Comparison of ENCODE assay signal across 13 cellular contexts in genomic region chr3:113405180-113405579, GRCh38. TPM values are rescaled to one million over a fixed set of nuclear protein-coding genes. Genes with fewer than 3 reads are reported as not detected.
DNase-seq lines count a peak whose midpoint lies in the region; ATAC-seq and TF ChIP-seq lines count a peak whose summit lies in the region.
"Had no signal": no experiment of that assay in that cellular context is flagged by ENCODE, and none has a peak within 500 bp of the region (broad histone marks: within the 10 kb centered on the region; RNA-seq: fewer than 3 reads in every experiment).

No MANE protein-coding gene starts in this region.

- H2AFZ ChIP-seq in HCT116 (ENCODE audit: low read depth, low read length, poor library complexity, severe bottlenecking) (no peak overlapping the region), fibroblast of lung (ENCODE audit: low read length) (no peak overlapping the region), smooth muscle cell (ENCODE audit: low read depth) (no peak overlapping the region)

- in situ Hi-C loops in SK-MEL-5 (cut with HindIII; ENCODE audit: low pct_unique_long_range_greater_than_20kb, low sequenced_read_pairs) = no loop called here

- TF ChIP-seq CTCF in HCT116 (IDR thresholded peaks at IDR 0.05 in 2 of 3, conservative IDR thresholded peaks at IDR 0.05 in 1 of 3; ENCODE audit: borderline replicate concordance in 1 of 3, insufficient read depth in 1 of 3, low read depth in 2 of 3, low read length in 2 of 3) (no peak), fibroblast of lung (conservative IDR thresholded peaks at IDR 0.05 in 1 of 2, IDR thresholded peaks at IDR 0.05 in 1 of 2; ENCODE audit: low read depth in 1 of 2, low read length in 2 of 2) (no peak), smooth muscle cell (IDR thresholded peaks at IDR 0.05; ENCODE audit: borderline replicate concordance, insufficient read depth, poor library complexity, severe bottlenecking) (no peak)

- H3K79me2 ChIP-seq in HCT116 (ENCODE audit: insufficient read depth, low read length) (no peaks in the 10 kb centered on the region), fibroblast of lung (ENCODE audit: control insufficient read depth, insufficient read depth, low read length) (no peaks in the 10 kb centered on the region), smooth muscle cell (ENCODE audit: low read depth) (no peaks in the 10 kb centered on the region)

- no peak for TF ChIP-seq RAD21 in HCT116 (IDR thresholded peaks at IDR 0.05; ENCODE audit: low read depth)

- DNase-seq in HCT116 (ENCODE audit: low read depth, low spot score) = no peak
- DNase-seq in SK-MEL-5 (ENCODE audit: low read depth, low spot score) = peak; percentile 22
- DNase-seq in fibroblast of lung (ENCODE audit: low read depth in 2 of 2) = peak; percentile 10 to 67
- DNase-seq in smooth muscle cell (lab: John Stamatoyannopoulos, UW; ENCODE audit: unreplicated experiment) = no peak
- DNase-seq in activated CD4-positive, alpha-beta T cell treated with anti-CD3 and anti-CD28 coated beads, Interleukin-2, amount 50 U/mL, for 48 hours = no peak
- DNase-seq: left colon, NCI-H1105 treated with DMSO at 0.1 percent for 48 hours, tibial artery, WERI-Rb-1 had no signal

- no peaks in the 10 kb centered on the region for H4K20me1 ChIP-seq in HCT116 (ENCODE audit: insufficient read depth)
- no peaks in the 10 kb centered on the region for H4K20me1 ChIP-seq in fibroblast of lung (ENCODE audit: control insufficient read depth, extremely low read depth, insufficient read depth, low read length)
- no peaks in the 10 kb centered on the region for H4K20me1 ChIP-seq in smooth muscle cell (ENCODE audit: low read depth)

- CTCF ChIA-PET in HCT116 (lab: Charles Lee) = no interaction called here

- H3K9me2 ChIP-seq in HCT116 (ENCODE audit: insufficient read depth) = no peaks in the 10 kb centered on the region

- RAD21 ChIA-PET in HCT116 (lab: Charles Lee; ENCODE audit: low non-redundant PET in 1 of 2, low total read pairs in 2 of 2, uncharacterized antibody in 2 of 2, unreplicated experiment in 2 of 2) = no interaction called here

- H3K4me1 ChIP-seq in HCT116 (ENCODE audit: control insufficient read depth in 1 of 2, insufficient read depth in 2 of 2, low read length in 2 of 2) = no peaks in the 10 kb centered on the region
- H3K4me1 ChIP-seq in fibroblast of lung (ENCODE audit: control insufficient read depth, extremely low read depth, insufficient read depth, low read length) = no peaks in the 10 kb centered on the region
- H3K4me1 ChIP-seq in smooth muscle cell (ENCODE audit: low read depth) = no peaks in the 10 kb centered on the region

- no peaks in the 10 kb centered on the region for H3K27me3 ChIP-seq in HCT116 (ENCODE audit: insufficient read depth, low read length)
- no peaks in the 10 kb centered on the region for H3K27me3 ChIP-seq in fibroblast of lung (ENCODE audit: control insufficient read depth, insufficient read depth, low read length)
- H3K27me3 ChIP-seq in smooth muscle cell (ENCODE audit: low read depth) = no peaks in the 10 kb centered on the region
- H3K27me3 ChIP-seq: tibial artery had no signal

- H3K9me3 ChIP-seq in HCT116 (ENCODE audit: control insufficient read depth in 1 of 2, insufficient read depth in 1 of 2, low read depth in 1 of 2, low read length in 2 of 2) (no peaks in the 10 kb centered on the region), fibroblast of lung (ENCODE audit: control insufficient read depth, insufficient read depth, low read depth, low read length) (no peaks in the 10 kb centered on the region), smooth muscle cell (replicated peaks; ENCODE audit: low read depth) (no peaks in the 10 kb centered on the region)
- H3K9me3 ChIP-seq: tibial artery had no signal

- H3K4me2 ChIP-seq in HCT116 (ENCODE audit: low read length) = no peak overlapping the region
- H3K4me2 ChIP-seq in fibroblast of lung (ENCODE audit: extremely low read depth, insufficient read depth, low read length) = no peak overlapping the region
- peak overlapping the region; percentile 12 for H3K4me2 ChIP-seq in smooth muscle cell

- H3K27ac ChIP-seq in HCT116 (ENCODE audit: low read depth, low read length) = no peak overlapping the region
- H3K27ac ChIP-seq in fibroblast of lung (ENCODE audit: insufficient read depth, low read length) = no peak overlapping the region
- peak overlapping the region; percentile 47 for H3K27ac ChIP-seq in smooth muscle cell (ENCODE audit: low read depth)
- H3K27ac ChIP-seq: coronary artery, tibial artery, WERI-Rb-1 had no signal

- H3K4me3 ChIP-seq in HCT116 (replicated peaks in 1 of 2; ENCODE audit: low read depth in 1 of 2, low read length in 2 of 2) = no peak overlapping the region
- no peak overlapping the region for H3K4me3 ChIP-seq in fibroblast of lung (replicated peaks in 1 of 4; ENCODE audit: control extremely low read depth in 1 of 4, insufficient read depth in 1 of 4, low read depth in 3 of 4, low read length in 4 of 4)
- no peak overlapping the region for H3K4me3 ChIP-seq in smooth muscle cell
- H3K4me3 ChIP-seq: coronary artery, tibial artery had no signal

- H3F3A ChIP-seq in smooth muscle cell (ENCODE audit: low read depth) = no peaks in the 10 kb centered on the region

- H3K36me3 ChIP-seq in HCT116 (ENCODE audit: control insufficient read depth in 1 of 2, insufficient read depth in 2 of 2, low read length in 2 of 2) (0 out of 4 replicates have a peak, but pooled peaks cover 0 to 4% of the 10 kb centered on the region in 2 experiments), fibroblast of lung (ENCODE audit: control insufficient read depth, insufficient read depth, low read length) (no peaks in the 10 kb centered on the region), smooth muscle cell (ENCODE audit: low read depth) (peaks cover 9% of the 10 kb centered on the region)
- H3K36me3 ChIP-seq: WERI-Rb-1 had no signal

- no TSS peak for BruUV-seq in HCT116 (replicated peaks; lab: Mats Ljungman, UMichigan)

- intact Hi-C loops in HCT116 (cut with micrococcal nuclease) = no loop called here

- no peak for TF ChIP-seq POLR2A in HCT116 (IDR thresholded peaks at IDR 0.05; ENCODE audit: borderline replicate concordance, extremely low read depth, insufficient read depth, insufficient read length)

- POLR2A ChIA-PET in HCT116 (lab: Charles Lee) = no interaction called here

- WGBS in smooth muscle cell (ENCODE audit: low lambda C conversion rate) = 7% methylated on average over 1 of the region's 1 CpG

- ATAC-seq in HCT116 = no peak
- ATAC-seq in GM21360 (IDR thresholded peaks at IDR 0.05; ENCODE audit: unreplicated experiment) = no peak
- no peak for ATAC-seq in HG03432 (IDR thresholded peaks at IDR 0.05; ENCODE audit: unreplicated experiment)
- ATAC-seq in HG03571 (IDR thresholded peaks at IDR 0.05; ENCODE audit: unreplicated experiment) = no peak
- ATAC-seq: left colon had no signal

- no peak overlapping the region for H3K9ac ChIP-seq in HCT116 (ENCODE audit: low read length)
- H3K9ac ChIP-seq in fibroblast of lung (ENCODE audit: insufficient read depth, low read length) = no peak overlapping the region
- H3K9ac ChIP-seq in smooth muscle cell (ENCODE audit: low read depth) = no peak overlapping the region

TF ChIP-seq in HCT116, 20 proteins besides CTCF, POLR2A, EP300 and RAD21:
- TF ChIP-seq TCF7L2 (IDR thresholded peaks at IDR 0.05; ENCODE audit: borderline replicate concordance, extremely low read depth, insufficient read depth, insufficient read length) = peak; percentile 13
- TF ChIP-seq CBX3 (IDR thresholded peaks at IDR 0.05; ENCODE audit: low read depth) = no peak
- TF ChIP-seq ZNF274 (IDR thresholded peaks at IDR 0.05; ENCODE audit: low read depth, low read length) = no peak

RNA-seq across cellular contexts. Expression of gene CFAP44, which starts 36.1 kb away (rescaled TPM):
- total RNA-seq in HCT116 (2021; ENCODE audit: unreplicated experiment) (5.4 TPM), fibroblast of lung (1.3 and 1.5 TPM in 2 replicates), smooth muscle cell (5.2 and 6.1 TPM in 2 replicates)
- polyA plus RNA-seq in HCT116 (2012) = 1.00 and 1.4 TPM in 2 replicates
- 2.9 and 3.7 TPM in 2 replicates for total RNA-seq in SK-MEL-5 (2014; rRNA removed; shearing (Covaris generic))
- polyA plus RNA-seq in SK-MEL-5 (2015; cell fraction: cytosol; rRNA removed) = 0.52 and 0.71 TPM in 2 replicates
- 29.7 and 146 TPM in 2 replicates for polyA plus RNA-seq in SK-MEL-5 (2015; cell fraction: nucleus; rRNA removed)
- polyA plus RNA-seq in fibroblast of lung (0.40 and 0.51 TPM in 2 replicates), smooth muscle cell (0.55 and 2.4 TPM in 2 replicates)
- 0.48 and 0.74 TPM in 2 replicates for polyA plus RNA-seq in fibroblast of lung (2012)
- not detected in 2 replicates for polyA minus RNA-seq in fibroblast of lung (ENCODE audit: low replicate concordance)

Comparison
In these comparisons a context has a peak if more than half of its experiments do, and no peak if none do; other contexts are left out.
1. DNase-seq: peak in SK-MEL-5 (single experiment) and fibroblast of lung (2 of 2); none in HCT116 (single experiment), smooth muscle cell (single experiment) and activated CD4-positive, alpha-beta T cell treated with anti-CD3 and anti-CD28 coated beads, Interleukin-2, amount 50 U/mL, for 48 hours (0 of 2).